9 cellular contexts compared by ENCODE assay signal in genomic region chr19:50728084-50728737, GRCh38. TPM values are rescaled to one million over a fixed set of nuclear protein-coding genes. Genes with fewer than 3 reads are reported as not detected.
DNase-seq lines count a peak whose midpoint lies in the region; ATAC-seq and TF ChIP-seq lines count a peak whose summit lies in the region.
"Had no signal": no experiment of that assay in that cellular context is flagged by ENCODE, and none has a peak within 500 bp of the region (broad histone marks: within the 10 kb centered on the region; RNA-seq: fewer than 3 reads in every experiment).

No MANE protein-coding gene starts in this region.

- peak; percentile 56 for DNase-seq in NCI-H526 treated with DMSO at 0.1 percent for 48 hours (lab: John Stamatoyannopoulos, UW)
- DNase-seq in activated T-cell treated with anti-CD3 and anti-CD28 coated beads, Interleukin-2, amount 50 U/mL, for 72 hours: peak; percentile 90 to 96
- peak; percentile 94 to 98 for DNase-seq in cardiac muscle cell (ENCODE audit: low read depth in 1 of 2, low spot score in 1 of 2)
- DNase-seq in renal cortical epithelial cell (ENCODE audit: low read depth): peak; percentile 59
- DNase-seq in NCI-H2196 (lab: John Stamatoyannopoulos, UW; ENCODE audit: unreplicated experiment): no peak
- no peak for DNase-seq in NCI-H345 treated with DMSO at 0.1 percent for 48 hours (lab: John Stamatoyannopoulos, UW; ENCODE audit: unreplicated experiment)
- no peak for DNase-seq in NCI-H1105 (lab: John Stamatoyannopoulos, UW)

- peak overlapping the region; percentile 76 to 80 for H3K4me3 Mint-ChIP-seq in activated T-cell treated with anti-CD3 and anti-CD28 coated beads, Interleukin-2, amount 50 U/mL, for 72 hours
- H3K4me3 Mint-ChIP-seq: central memory CD8-positive, alpha-beta T cell had no signal

- H3K4me3 ChIP-seq in BLaER1 treated with 17β-estradiol and CSF1 and Interleukin-3, amounts not matched to agents 10 nM and 100 nM: peak overlapping the region; percentile 4 to 56 (median 34); a peak in 15 of 20 replicates
- no peak overlapping the region for H3K4me3 ChIP-seq in cardiac muscle cell

- H3K9me3 ChIP-seq in BLaER1 treated with 17β-estradiol and CSF1 and Interleukin-3, amounts not matched to agents 10 nM and 100 nM (replicated peaks in 1 of 11): no peaks in the 10 kb centered on the region
- no peaks in the 10 kb centered on the region for H3K9me3 ChIP-seq in cardiac muscle cell (ENCODE audit: low read depth)

- H3K27me3 Mint-ChIP-seq in activated T-cell treated with anti-CD3 and anti-CD28 coated beads, Interleukin-2, amount 50 U/mL, for 72 hours (ENCODE audit: low read depth): peaks cover 16% of the 10 kb centered on the region

- no peaks in the 10 kb centered on the region for H3K36me3 Mint-ChIP-seq in activated T-cell treated with anti-CD3 and anti-CD28 coated beads, Interleukin-2, amount 50 U/mL, for 72 hours (ENCODE audit: insufficient read depth in 2 of 2)

- peak overlapping the region in 9 of 11 experiments; percentile 10 to 90 (median 59); a peak in 17 of 22 replicates for H3K27ac ChIP-seq in BLaER1 treated with 17β-estradiol and CSF1 and Interleukin-3, amounts not matched to agents 10 nM and 100 nM
- no peak overlapping the region for H3K27ac ChIP-seq in cardiac muscle cell

- no peak for TF ChIP-seq CTCF in cardiac muscle cell (IDR thresholded peaks at IDR 0.05; ENCODE audit: low read depth, low read length)

- peak overlapping the region; percentile 95 to 100 (median 100) for H3K4me2 ChIP-seq in BLaER1 treated with 17β-estradiol and CSF1 and Interleukin-3, amounts not matched to agents 10 nM and 100 nM

- peak overlapping the region; percentile 3 to 93 (median 55); a peak in 18 of 22 replicates for H3K9ac ChIP-seq in BLaER1 treated with 17β-estradiol and CSF1 and Interleukin-3, amounts not matched to agents 10 nM and 100 nM

- no peak overlapping the region for H3K27ac Mint-ChIP-seq in activated T-cell treated with anti-CD3 and anti-CD28 coated beads, Interleukin-2, amount 50 U/mL, for 72 hours

- peaks cover 33 to 44% (median 39%) of the 10 kb centered on the region in 10 experiments for H3K4me1 ChIP-seq in BLaER1 treated with 17β-estradiol and CSF1 and Interleukin-3, amounts not matched to agents 10 nM and 100 nM
- peaks cover 5% of the 10 kb centered on the region for H3K4me1 ChIP-seq in cardiac muscle cell (ENCODE audit: low read depth)

- no peaks in the 10 kb centered on the region for H3K9me3 Mint-ChIP-seq in activated T-cell treated with anti-CD3 and anti-CD28 coated beads, Interleukin-2, amount 50 U/mL, for 72 hours
- H3K9me3 Mint-ChIP-seq: central memory CD8-positive, alpha-beta T cell had no signal

- no peaks in the 10 kb centered on the region for H3K27me3 ChIP-seq in BLaER1 treated with 17β-estradiol and CSF1 and Interleukin-3, amounts not matched to agents 10 nM and 100 nM
- peaks cover 3% of the 10 kb centered on the region for H3K27me3 ChIP-seq in cardiac muscle cell

- H4K20me1 ChIP-seq in BLaER1 treated with 17β-estradiol and CSF1 and Interleukin-3, amounts not matched to agents 10 nM and 100 nM: peaks cover 0 to 28% (median 20%) of the 10 kb centered on the region in 11 experiments; a peak in 15 of 22 replicates

- peaks cover 0 to 28% (median 22%) of the 10 kb centered on the region in 11 experiments; a peak in 18 of 22 replicates for H3K36me3 ChIP-seq in BLaER1 treated with 17β-estradiol and CSF1 and Interleukin-3, amounts not matched to agents 10 nM and 100 nM
- no peaks in the 10 kb centered on the region for H3K36me3 ChIP-seq in cardiac muscle cell

- peaks cover 42% of the 10 kb centered on the region for H3K4me1 Mint-ChIP-seq in activated T-cell treated with anti-CD3 and anti-CD28 coated beads, Interleukin-2, amount 50 U/mL, for 72 hours (ENCODE audit: low read depth)

- ATAC-seq in activated T-cell treated with anti-CD3 and anti-CD28 coated beads, Interleukin-2, amount 50 U/mL, for 72 hours (replicated peaks in 1 of 2): peak; percentile 59 to 66

RNA-seq across cellular contexts. Expression of gene CLEC11A, which starts 5.0 kb away (rescaled TPM):
- 1 to 10 TPM; 2.0 to 3.4 TPM for total RNA-seq in activated T-cell treated with anti-CD3 and anti-CD28 coated beads, Interleukin-2, amount 50 U/mL, for 72 hours
- 12.5 and 16.6 TPM in 2 replicates for total RNA-seq in cardiac muscle cell
- polyA plus RNA-seq in cardiac muscle cell: 26.7 and 29.4 TPM in 2 replicates
- total RNA-seq in renal cortical epithelial cell: 0.15 and 0.52 TPM in 2 replicates

RNA-seq across cellular contexts. Expression of gene SHANK1, which starts 8.6 kb away (rescaled TPM):
- under 1 TPM in 1 of 2 donors, not detected in 1; 0.07 TPM for total RNA-seq in activated T-cell treated with anti-CD3 and anti-CD28 coated beads, Interleukin-2, amount 50 U/mL, for 72 hours
- total RNA-seq in cardiac muscle cell (2.9 and 8.7 TPM in 2 replicates), renal cortical epithelial cell (0.17 and 0.65 TPM in 2 replicates)
- 0.71 and 2.0 TPM in 2 replicates for polyA plus RNA-seq in cardiac muscle cell

RNA-seq across cellular contexts. Expression of gene GPR32, which starts 42.1 kb away (rescaled TPM):
- total RNA-seq in activated T-cell treated with anti-CD3 and anti-CD28 coated beads, Interleukin-2, amount 50 U/mL, for 72 hours: not detected
- total RNA-seq in cardiac muscle cell (not detected in 2 replicates), renal cortical epithelial cell (not detected in 2 replicates)
- polyA plus RNA-seq in cardiac muscle cell: not detected in 2 replicates

Comparison
In these comparisons a context has a peak if more than half of its experiments do, and no peak if none do; other contexts are left out.
1. DNase-seq: peak in NCI-H526 treated with DMSO at 0.1 percent for 48 hours (single experiment), activated T-cell treated with anti-CD3 and anti-CD28 coated beads, Interleukin-2, amount 50 U/mL, for 72 hours (2 of 2), cardiac muscle cell (2 of 2) and renal cortical epithelial cell (single experiment); none in NCI-H2196 (single experiment), NCI-H345 treated with DMSO at 0.1 percent for 48 hours (single experiment) and NCI-H1105 (single experiment).